ENCODE assay signal across 2 cellular contexts in the genomic region with DNA sequence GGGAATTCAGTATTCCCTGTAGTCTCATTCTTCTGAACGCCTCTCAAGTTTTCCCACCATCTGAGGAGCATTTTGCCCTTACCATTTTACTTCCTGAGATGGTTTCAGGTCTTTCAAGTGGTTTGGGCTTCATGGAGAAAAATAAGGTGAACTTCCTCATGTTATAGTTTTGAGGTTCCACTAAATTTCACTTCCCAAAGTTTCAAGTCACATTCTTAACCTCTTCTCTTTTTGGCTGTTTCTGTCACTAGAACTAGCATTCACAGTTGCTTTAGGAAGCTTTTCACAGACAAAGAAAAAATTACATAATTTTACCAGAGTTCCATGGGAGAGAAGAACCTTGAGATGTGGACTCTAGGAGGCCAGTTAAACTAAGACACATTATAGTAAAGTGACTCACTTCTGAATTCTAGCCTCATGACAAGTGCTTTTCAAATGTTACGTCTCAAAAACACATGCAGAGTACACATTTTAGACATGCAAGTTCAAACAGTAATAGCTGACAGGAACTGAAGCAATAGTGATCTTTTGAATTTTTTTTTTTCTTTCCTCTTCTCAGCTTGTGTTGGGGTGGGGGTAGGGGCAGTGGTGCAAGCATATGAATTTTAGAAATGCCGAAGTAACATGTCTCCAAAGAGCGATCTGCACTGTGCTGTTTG.
TF ChIP-seq lines count a peak whose summit lies in the region.

No MANE protein-coding gene starts in this region.

TF ChIP-seq in SK-N-SH, 30 proteins besides CTCF, POLR2A, EP300 and RAD21:
- TF ChIP-seq RCOR1 (IDR thresholded peaks at IDR 0.05; ENCODE audit: low read length): no peak
- no peak for TF ChIP-seq GATA2 (CRISPR knock-in tag; IDR thresholded peaks at IDR 0.05)
- TF ChIP-seq SMC3 (IDR thresholded peaks at IDR 0.05; ENCODE audit: low read depth, low read length): no peak
- TF ChIP-seq, protein P1, sequence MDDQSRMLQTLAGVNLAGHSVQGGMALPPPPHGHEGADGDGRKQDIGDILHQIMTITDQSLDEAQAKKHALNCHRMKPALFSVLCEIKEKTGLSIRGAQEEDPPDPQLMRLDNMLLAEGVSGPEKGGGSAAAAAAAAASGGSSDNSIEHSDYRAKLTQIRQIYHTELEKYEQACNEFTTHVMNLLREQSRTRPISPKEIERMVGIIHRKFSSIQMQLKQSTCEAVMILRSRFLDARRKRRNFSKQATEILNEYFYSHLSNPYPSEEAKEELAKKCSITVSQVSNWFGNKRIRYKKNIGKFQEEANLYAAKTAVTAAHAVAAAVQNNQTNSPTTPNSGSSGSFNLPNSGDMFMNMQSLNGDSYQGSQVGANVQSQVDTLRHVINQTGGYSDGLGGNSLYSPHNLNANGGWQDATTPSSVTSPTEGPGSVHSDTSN (IDR thresholded peaks at IDR 0.05): 0 out of 2 replicates have a peak, but pooled peaks have one; percentile 5
- peak; percentile 27; the same call in 1 of the 2 replicates for TF ChIP-seq FOSL2 (IDR thresholded peaks at IDR 0.05; ENCODE audit: borderline replicate concordance, low read depth)

TF ChIP-seq in SK-N-SH treated with all-trans-retinoic acid at 6 μM for 48 hours, 23 proteins besides CTCF, POLR2A, EP300 and RAD21:
- TF ChIP-seq ZNF70 (CRISPR knock-in tag; IDR thresholded peaks at IDR 0.05): no peak
- no peak for TF ChIP-seq PPARA (CRISPR knock-in tag; IDR thresholded peaks at IDR 0.05; ENCODE audit: borderline replicate concordance)
